ENCODE assay signal across 17 cellular contexts in genomic region chr5:126417178-126417577, GRCh38. TPM values are rescaled to one million over a fixed set of nuclear protein-coding genes. Genes with fewer than 3 reads are reported as not detected.
DNase-seq lines count a peak whose midpoint lies in the region; ATAC-seq, FAIRE-seq and TF ChIP-seq lines count a peak whose summit lies in the region.
"Had no signal": no experiment of that assay in that cellular context is flagged by ENCODE, and none has a peak within 500 bp of the region (broad histone marks: within the 10 kb centered on the region; RNA-seq: fewer than 3 reads in every experiment).

No MANE protein-coding gene starts in this region.

- TF ChIP-seq CTCF in H1 (IDR thresholded peaks at IDR 0.05; ENCODE audit: control extremely low read depth in 1 of 3, insufficient read depth in 1 of 3, low read depth in 1 of 3, low read length in 3 of 3): no peak
- no peak for TF ChIP-seq CTCF in sigmoid colon (IDR thresholded peaks at IDR 0.05)
- TF ChIP-seq CTCF in thoracic aorta (IDR thresholded peaks at IDR 0.05): no peak
- no peak for TF ChIP-seq CTCF in esophagus muscularis mucosa (IDR thresholded peaks at IDR 0.05)
- TF ChIP-seq CTCF in transverse colon (IDR thresholded peaks at IDR 0.05): no peak

- FAIRE-seq in H1 (lab: Jason Lieb, UNC): no peak
- FAIRE-seq in GM19239 (lab: Jason Lieb, UNC): no peak
- FAIRE-seq: GM12892, GM18507 had no signal

- H4K91ac ChIP-seq in H1 (replicated peaks; ENCODE audit: insufficient read length, low read length): no peak overlapping the region

- H2BK5ac ChIP-seq in H1 (ENCODE audit: low read depth, low read length): no peak overlapping the region

- TF ChIP-seq POLR2A in H1 (IDR thresholded peaks at IDR 0.05; ENCODE audit: control extremely low read depth in 1 of 2, low read depth in 2 of 2, low read length in 2 of 2): no peak
- no peak for TF ChIP-seq POLR2A in sigmoid colon (IDR thresholded peaks at IDR 0.05)
- no peak for TF ChIP-seq POLR2A in esophagus muscularis mucosa (IDR thresholded peaks at IDR 0.05; ENCODE audit: low read depth)
- TF ChIP-seq POLR2A in transverse colon (IDR thresholded peaks at IDR 0.05): no peak

- H3K9me3 ChIP-seq in H1 (ENCODE audit: insufficient read depth in 2 of 2, low read depth in 1 of 2, low read length in 1 of 2): no peaks in the 10 kb centered on the region
- no peaks in the 10 kb centered on the region for H3K9me3 ChIP-seq in sigmoid colon
- no peaks in the 10 kb centered on the region for H3K9me3 ChIP-seq in thoracic aorta
- H3K9me3 ChIP-seq in esophagus muscularis mucosa: no peaks in the 10 kb centered on the region
- H3K9me3 ChIP-seq in transverse colon: no peaks in the 10 kb centered on the region
- H3K9me3 ChIP-seq: BLaER1, HAP-1 had no signal

- no peak for DNase-seq in H1 (ENCODE audit: low read depth in 1 of 2, low spot score in 2 of 2)
- DNase-seq in sigmoid colon: no peak
- no peak for DNase-seq in thoracic aorta (ENCODE audit: low spot score)
- DNase-seq in esophagus muscularis mucosa (ENCODE audit: extremely low spot score): no peak
- no peak for DNase-seq in GM19239 (ENCODE audit: insufficient read length, low spot score)
- DNase-seq in transverse colon: no peak
- DNase-seq: 8988T; CD4-positive, alpha-beta memory T cell; DMS153; DMS79; GDM1 had no signal

- H3K79me2 ChIP-seq in H1 (ENCODE audit: control insufficient read depth in 1 of 2, insufficient read depth in 2 of 2, low read length in 2 of 2): no peaks in the 10 kb centered on the region

- H3K4me3 ChIP-seq in H1 (ENCODE audit: extremely low read depth in 1 of 4, insufficient read depth in 2 of 4, low read depth in 3 of 4, low read length in 4 of 4) (no peak overlapping the region), sigmoid colon (no peak overlapping the region), thoracic aorta (no peak overlapping the region), esophagus muscularis mucosa (no peak overlapping the region), transverse colon (no peak overlapping the region)
- H3K4me3 ChIP-seq: BLaER1, HAP-1 had no signal

- H3K14ac ChIP-seq in H1 (ENCODE audit: insufficient read length): no peak overlapping the region

- in situ Hi-C loops in transverse colon (cut with MboI; ENCODE audit: low pct_ligation_motif_present in 1 of 4, low pct_unique_long_range_greater_than_20kb in 1 of 4, low sequenced_read_pairs in 3 of 4): no loop called here

- no peaks in the 10 kb centered on the region for H4K20me1 ChIP-seq in H1 (replicated peaks in 1 of 2; ENCODE audit: control insufficient read depth in 1 of 2, insufficient read depth in 2 of 2, low read length in 2 of 2)
- H4K20me1 ChIP-seq: BLaER1 had no signal

- H2BK15ac ChIP-seq in H1 (ENCODE audit: low read length): no peak overlapping the region

- H3K9ac ChIP-seq in H1 (replicated peaks in 1 of 4; ENCODE audit: extremely low read depth in 1 of 4, low read depth in 3 of 4, low read length in 3 of 4): no peak overlapping the region
- H3K9ac ChIP-seq: BLaER1 had no signal

- no peak overlapping the region for H3K23ac ChIP-seq in H1 (ENCODE audit: insufficient read length)

- no peak overlapping the region; the same call in 1 of the 2 replicates for H2BK12ac ChIP-seq in H1 (ENCODE audit: low read depth, low read length)

- no peak overlapping the region for H3K4me2 ChIP-seq in H1 (ENCODE audit: insufficient read depth in 1 of 2, low read depth in 2 of 2, low read length in 2 of 2)
- H3K4me2 ChIP-seq: BLaER1 had no signal

- TF ChIP-seq EP300 in H1 (IDR thresholded peaks at IDR 0.05; ENCODE audit: borderline replicate concordance in 1 of 2, low read depth in 2 of 2, low read length in 2 of 2) (no peak), sigmoid colon (IDR thresholded peaks at IDR 0.05) (no peak), esophagus muscularis mucosa (IDR thresholded peaks at IDR 0.05) (no peak), transverse colon (IDR thresholded peaks at IDR 0.05; ENCODE audit: low read depth) (no peak)

- no peak overlapping the region for H4K8ac ChIP-seq in H1 (ENCODE audit: extremely low read depth, insufficient read depth, low read length)

- no peaks in the 10 kb centered on the region for H3K36me3 ChIP-seq in H1 (ENCODE audit: control insufficient read depth in 2 of 4, insufficient read depth in 4 of 4, low read length in 3 of 4)
- H3K36me3 ChIP-seq in sigmoid colon: no peaks in the 10 kb centered on the region
- no peaks in the 10 kb centered on the region for H3K36me3 ChIP-seq in thoracic aorta
- no peaks in the 10 kb centered on the region for H3K36me3 ChIP-seq in esophagus muscularis mucosa
- H3K36me3 ChIP-seq in transverse colon: no peaks in the 10 kb centered on the region
- H3K36me3 ChIP-seq: BLaER1, HAP-1 had no signal

- H3K27ac ChIP-seq in angular gyrus (ENCODE audit: low read depth, low read length): peak overlapping the region; percentile 54
- H3K27ac ChIP-seq in H1 (ENCODE audit: low read depth, low read length): no peak overlapping the region
- H3K27ac ChIP-seq in sigmoid colon: peak overlapping the region in 3 of 4 donors; percentile 67 to 83 (median 77)
- H3K27ac ChIP-seq in thoracic aorta: peak overlapping the region; percentile 67 to 70
- peak overlapping the region in 1 of 4 donors; percentile 79 for H3K27ac ChIP-seq in esophagus muscularis mucosa (replicated peaks in 1 of 4)
- H3K27ac ChIP-seq in transverse colon: no peak overlapping the region
- H3K27ac ChIP-seq: BLaER1 had no signal

- no peaks in the 10 kb centered on the region for H3K23me2 ChIP-seq in H1 (ENCODE audit: low read depth, low read length)

- H2AK5ac ChIP-seq in H1 (ENCODE audit: low read depth, low read length): no peak overlapping the region

- no peak overlapping the region for H3K18ac ChIP-seq in H1 (ENCODE audit: extremely low read depth, low read length)

- no peak for TF ChIP-seq RAD21 in H1 (IDR thresholded peaks at IDR 0.05 in 1 of 2, conservative IDR thresholded peaks at IDR 0.05 in 1 of 2; ENCODE audit: low read depth in 2 of 2, low read length in 2 of 2)

- no peak overlapping the region for H4K5ac ChIP-seq in H1 (ENCODE audit: insufficient read length, low read depth, low read length)

- H2BK20ac ChIP-seq in H1 (ENCODE audit: low read length): no peak overlapping the region

- WGBS in H1 (ENCODE audit: extremely low coverage in 1 of 2, insufficient coverage in 1 of 2, insufficient read length in 1 of 2, insufficient replicate concordance in 2 of 2, low coverage in 1 of 2, low lambda C conversion rate in 2 of 2, missing lambda C conversion rate in 1 of 2), 2 experiments: 86% methylated on average over 2 of the region's 2 CpGs; no CpG with 5 or more reads in 1 of the 2 experiments
- WGBS in sigmoid colon, 2 donors: 92% methylated on average over 2 of the region's 2 CpGs
- 75% methylated on average over 2 of the region's 2 CpGs for WGBS in esophagus muscularis mucosa
- 69 to 80% methylated on average over 1 to 2 of the region's 2 CpGs for WGBS in transverse colon (ENCODE audit: low coverage in 1 of 2), 2 donors

- no peaks in the 10 kb centered on the region for H3K27me3 ChIP-seq in H1 (replicated peaks in 1 of 4; ENCODE audit: control insufficient read depth in 3 of 4, extremely low read depth in 1 of 4, insufficient read depth in 3 of 4, low read length in 3 of 4)
- H3K27me3 ChIP-seq in sigmoid colon: no peaks in the 10 kb centered on the region
- no peaks in the 10 kb centered on the region for H3K27me3 ChIP-seq in thoracic aorta (replicated peaks; ENCODE audit: insufficient read depth)
- no peaks in the 10 kb centered on the region for H3K27me3 ChIP-seq in esophagus muscularis mucosa
- no peaks in the 10 kb centered on the region for H3K27me3 ChIP-seq in transverse colon
- H3K27me3 ChIP-seq: BLaER1 had no signal

- H3K4me1 ChIP-seq in H1 (replicated peaks in 1 of 4; ENCODE audit: control insufficient read depth in 3 of 4, insufficient read depth in 4 of 4, low read length in 3 of 4) (no peaks in the 10 kb centered on the region), sigmoid colon (peaks cover 0 to 38% (median 35%) of the 10 kb centered on the region in 4 donors), thoracic aorta (ENCODE audit: control insufficient read depth in 1 of 2, low read depth in 2 of 2) (peaks cover 15 to 34% of the 10 kb centered on the region in 2 donors), esophagus muscularis mucosa (peaks cover 16 to 39% (median 34%) of the 10 kb centered on the region in 4 donors), transverse colon (peaks cover 7 to 15% (median 11%) of the 10 kb centered on the region in 4 donors)
- H3K4me1 ChIP-seq: HAP-1 had no signal

- H2AFZ ChIP-seq in H1 (ENCODE audit: low read length): no peak overlapping the region

- peak overlapping the region; percentile 59 for H3K4ac ChIP-seq in H1 (replicated peaks; ENCODE audit: insufficient read length, low read depth, low read length)

- H3K79me1 ChIP-seq in H1 (ENCODE audit: low read depth, low read length): no peaks in the 10 kb centered on the region

- no peak overlapping the region for H2BK120ac ChIP-seq in H1 (replicated peaks; ENCODE audit: low read depth, low read length)

- POLR2A ChIA-PET in H1 (lab: Charles Lee; ENCODE audit: partially characterized antibody): interaction anchor here (0.6 to 1.3 kb wide), 2 partner anchors 48 to 127 kb away, joined by 3 read pairs; no protein-coding TSS in a partner anchor

- no peak for ATAC-seq in thoracic aorta (ENCODE audit: insufficient number of reproducible peaks, low FRiP score, low read depth)
- no peak for ATAC-seq in GM18870 (IDR thresholded peaks at IDR 0.05; ENCODE audit: unreplicated experiment)

- CTCF ChIA-PET in H1 (lab: Charles Lee; ENCODE audit: partially characterized antibody): no interaction called here

- no peak overlapping the region for H3K56ac ChIP-seq in H1 (replicated peaks; ENCODE audit: insufficient read length, low read depth, low read length)

- intact Hi-C loops in sigmoid colon (cut with DNase I): loop anchor here (5.0 kb wide), 2 partner anchors 35 to 105 kb away; no protein-coding TSS in a partner anchor
- intact Hi-C loops in esophagus muscularis mucosa (cut with DNase I): no loop called here
- intact Hi-C loops in transverse colon (cut with DNase I; ENCODE audit: low total_unique reads): loop anchor here (10.0 kb wide), 1 partner anchor 52 kb away; no protein-coding TSS in a partner anchor

RNA-seq across cellular contexts. Expression of gene GRAMD2B, which starts 6.0 kb away (rescaled TPM):
- total RNA-seq in H1 (2021; fragmentation: NEBNext Ultra II Directional; extraction: Animal tissue kit (Norgen Biotek cat#: 25700)): 9.4 and 11.7 TPM in 2 replicates
- 3.5 and 6.4 TPM in 2 replicates for polyA plus RNA-seq in H1 (2011; rRNA removed)
- 7.3 TPM for polyA plus RNA-seq in H1 (2011; cell fraction: cytosol; rRNA removed)
- polyA plus RNA-seq in H1 (2011; cell fraction: nucleus; rRNA removed): 4.4 TPM
- polyA plus RNA-seq in H1 (2012, experiment 1 of 2): 6.4 to 10.0 TPM (median 8.0 TPM) in 4 replicates
- polyA plus RNA-seq in H1 (2012, experiment 2 of 2): 1.6 TPM
- 12.5 TPM for polyA plus RNA-seq in H1 (2013, experiment 1 of 2)
- polyA plus RNA-seq in H1 (2013, experiment 2 of 2): 11.4 TPM
- 5.6 and 7.3 TPM in 2 replicates for polyA minus RNA-seq in H1 (2011; rRNA and poly(A)+ RNA removed)
- polyA minus RNA-seq in H1 (2011; cell fraction: cytosol; rRNA and poly(A)+ RNA removed): 4.3 TPM
- 10.4 TPM for polyA minus RNA-seq in H1 (2011; cell fraction: nucleus; rRNA and poly(A)+ RNA removed)
- total RNA-seq in sigmoid colon: 10 to 100 TPM; 33.0 to 53.8 (median 46.5) TPM
- polyA plus RNA-seq in sigmoid colon: 10 to 100 TPM; 26.1 to 44.4 (median 27.0) TPM
- total RNA-seq in thoracic aorta: 10 to 100 TPM; 59.3 to 79.5 TPM
- total RNA-seq in esophagus muscularis mucosa: 10 to 100 TPM; 37.9 to 76.5 (median 49.4) TPM
- 100 to 1,000 TPM in 3 of 4 donors, 10 to 100 TPM in 1; 93.9 to 191 (median 161) TPM for total RNA-seq in transverse colon

Comparison
In these comparisons a context has a peak if more than half of its experiments do, and no peak if none do; other contexts are left out.
1. H3K27ac ChIP-seq: peak in angular gyrus (single experiment), sigmoid colon (3 of 4) and thoracic aorta (2 of 2); none in H1 (single experiment) and transverse colon (0 of 4).